Comparison of ENCODE assay signal across 7 cellular contexts in the genomic region with DNA sequence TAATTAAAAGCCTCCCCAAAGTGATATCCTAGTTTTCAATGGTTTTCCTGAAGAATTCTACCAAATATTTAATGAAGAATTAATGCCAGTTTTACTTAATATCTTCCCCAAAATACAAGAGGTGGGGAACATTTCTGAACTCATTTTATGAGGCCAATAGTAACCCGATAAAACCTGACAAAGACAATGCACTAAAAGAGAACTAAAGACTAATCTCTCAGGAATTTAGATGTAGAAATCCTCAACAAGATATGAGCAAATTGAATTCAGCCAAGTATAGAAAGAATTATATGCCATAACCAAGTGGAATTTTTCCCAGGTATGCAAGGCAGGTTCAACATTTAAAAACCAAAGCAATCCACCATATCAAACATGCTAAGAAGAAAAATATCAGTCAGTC.
A peak's percentile ranks its signal among the peaks of the same experiment; 100 is the strongest.
DNase-seq lines count a peak whose midpoint lies in the region; ATAC-seq, FAIRE-seq and TF ChIP-seq lines count a peak whose summit lies in the region.
"Not testable (repeated sequence)": the region's sequence is repeated elsewhere in the genome, so short reads cannot be mapped to it uniquely, and the experiment has no call there.

No MANE protein-coding gene starts in this region.

- ATAC-seq in PC-3: not testable (repeated sequence)

- not testable (repeated sequence) for TF ChIP-seq POLR2A in H54 (IDR thresholded peaks at IDR 0.05; ENCODE audit: low read depth, low read length)

- not testable (repeated sequence) for H3K4me1 ChIP-seq in PC-3 (ENCODE audit: insufficient read depth, low read length)
- H3K4me1 ChIP-seq in adipocyte (ENCODE audit: control insufficient read depth, insufficient read depth, low read length): peaks cover 15% of the 10 kb centered on the region

- not testable (repeated sequence) for TF ChIP-seq CTCF in AG10803 (conservative IDR thresholded peaks at IDR 0.05; ENCODE audit: low read length); PC-3 (conservative IDR thresholded peaks at IDR 0.05; ENCODE audit: low read depth, low read length); choroid plexus epithelial cell (conservative IDR thresholded peaks at IDR 0.05; ENCODE audit: low read depth, low read length)

- H3K9me2 ChIP-seq in PC-3 (replicated peaks; ENCODE audit: low read length): not testable (repeated sequence)

- not testable (repeated sequence) for H3K79me2 ChIP-seq in PC-3 (ENCODE audit: low read length)

- not testable (repeated sequence) for H2AFZ ChIP-seq in PC-3 (ENCODE audit: low read length)

- H3K9me3 ChIP-seq in PC-3 (ENCODE audit: low read length); adipocyte (ENCODE audit: control insufficient read depth, low read length): not testable (repeated sequence)

- peak; percentile 45 for FAIRE-seq in H54 (lab: Jason Lieb, UNC)

- not testable (repeated sequence) for H3K9ac ChIP-seq in PC-3 (ENCODE audit: low read length); adipocyte (ENCODE audit: low read length)

- CTCF ChIA-PET in PC-3 (lab: Charles Lee): not testable (repeated sequence)

- H3F3A ChIP-seq in PC-3 (ENCODE audit: low read length, unreplicated experiment): not testable (repeated sequence)

- DNase-seq in AG10803 (ENCODE audit: low read depth) (peak; percentile 15), PC-3 (peak; percentile 29), adipocyte (ENCODE audit: low read depth) (peak; percentile 50), choroid plexus epithelial cell (ENCODE audit: low read depth) (peak; percentile 57), fibroblast of peridontal ligament (ENCODE audit: extremely low read depth) (peak; percentile 31), kidney glomerular epithelial cell (lab: John Stamatoyannopoulos, UW) (peak; percentile 35)
- not testable (repeated sequence) for DNase-seq in H54 (ENCODE audit: insufficient read length, low spot score)

- not testable (repeated sequence) for H3K27me3 ChIP-seq in PC-3 (ENCODE audit: low read length); adipocyte (replicated peaks; ENCODE audit: control insufficient read depth, insufficient read depth, low read length)

- H4K20me1 ChIP-seq in PC-3 (ENCODE audit: low read length): not testable (repeated sequence)

- H3K27ac ChIP-seq in PC-3 (ENCODE audit: low read length): not testable (repeated sequence)

- BruUV-seq in PC-3 (replicated peaks; lab: Mats Ljungman, UMichigan): not testable (repeated sequence)

- H3K36me3 ChIP-seq in PC-3 (ENCODE audit: low read depth, low read length); adipocyte (ENCODE audit: control insufficient read depth, insufficient read depth, low read length, severe bottlenecking): not testable (repeated sequence)

- H3K4me3 ChIP-seq in AG10803 (ENCODE audit: low read length); PC-3 (ENCODE audit: low read length); adipocyte (ENCODE audit: low read length); choroid plexus epithelial cell (ENCODE audit: low read depth, low read length): not testable (repeated sequence)

- POLR2A ChIA-PET in PC-3 (lab: Charles Lee; ENCODE audit: unreplicated experiment): not testable (repeated sequence)

- intact Hi-C loops in PC-3 (cut with micrococcal nuclease): not testable (repeated sequence)

- not testable (repeated sequence) for H3K4me2 ChIP-seq in PC-3 (ENCODE audit: low read length)
